In the genomic region with DNA sequence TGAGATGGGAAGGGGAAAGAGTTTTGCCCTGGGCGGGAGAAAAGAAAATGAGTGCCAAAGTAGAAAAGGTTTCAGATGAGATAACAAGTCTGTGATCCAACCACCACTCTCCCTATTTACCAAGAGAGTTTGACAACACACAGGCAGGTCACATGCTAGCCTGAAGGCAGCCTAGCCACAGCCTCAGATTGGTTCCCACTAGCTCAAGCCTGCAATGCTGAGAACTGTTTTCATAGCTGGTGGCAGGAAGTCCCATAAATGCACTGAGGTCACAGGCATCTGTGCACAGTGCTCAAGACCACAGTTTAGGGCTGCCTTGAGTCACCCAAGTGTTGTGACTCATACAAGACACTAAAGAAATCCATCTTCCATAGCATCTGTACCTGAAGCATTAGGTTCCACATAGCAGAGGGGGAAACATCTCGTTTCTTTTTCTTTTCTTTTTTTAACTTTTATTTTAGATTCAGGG, we compare ENCODE assay signal across 9 cellular contexts. TPM values are rescaled to one million over a fixed set of nuclear protein-coding genes. Genes with fewer than 3 reads are reported as not detected.
DNase-seq lines count a peak whose midpoint lies in the region; ATAC-seq and TF ChIP-seq lines count a peak whose summit lies in the region.
"Had no signal": no experiment of that assay in that cellular context is flagged by ENCODE, and none has a peak within 500 bp of the region (broad histone marks: within the 10 kb centered on the region; RNA-seq: fewer than 3 reads in every experiment).

No MANE protein-coding gene starts in this region.

- H3K27ac ChIP-seq in WERI-Rb-1 (no peak overlapping the region), right atrium auricular region (no peak overlapping the region), esophagus squamous epithelium (no peak overlapping the region)

- H3K9me3 ChIP-seq in WERI-Rb-1 (ENCODE audit: severe bottlenecking) (no peaks in the 10 kb centered on the region), right atrium auricular region (no peaks in the 10 kb centered on the region), esophagus squamous epithelium (no peaks in the 10 kb centered on the region)

- 40 to 54% methylated on average over 2 of the region's 2 CpGs for WGBS in esophagus squamous epithelium, 2 donors

- no peak overlapping the region for H3K4me3 ChIP-seq in WERI-Rb-1 (ENCODE audit: low read depth, low read length)
- H3K4me3 ChIP-seq in right atrium auricular region = no peak overlapping the region
- H3K4me3 ChIP-seq in esophagus squamous epithelium = no peak overlapping the region

- intact Hi-C loops in esophagus squamous epithelium (cut with DNase I) = no loop called here

- H3K36me3 ChIP-seq in WERI-Rb-1 (no peaks in the 10 kb centered on the region), right atrium auricular region (no peaks in the 10 kb centered on the region), esophagus squamous epithelium (no peaks in the 10 kb centered on the region)

- H3K27me3 ChIP-seq in WERI-Rb-1 (ENCODE audit: insufficient read depth, low read depth, severe bottlenecking) (peaks cover 72% of the 10 kb centered on the region), right atrium auricular region (no peaks in the 10 kb centered on the region), esophagus squamous epithelium (peaks cover 0 to 51% (median 0%) of the 10 kb centered on the region in 4 donors)

- ATAC-seq in GM21360 (IDR thresholded peaks at IDR 0.05; ENCODE audit: unreplicated experiment) = peak; percentile 93
- ATAC-seq: Panc1 had no signal

- DNase-seq in HT1080 (ENCODE audit: low read depth) (peak; percentile 86), NCI-H2029 treated with DMSO at 0.1 percent for 48 hours (lab: John Stamatoyannopoulos, UW) (no peak), WERI-Rb-1 (no peak), right atrium auricular region (ENCODE audit: low spot score) (no peak), esophagus squamous epithelium (lab: John Stamatoyannopoulos, UW) (no peak)
- peak; percentile 37 for DNase-seq in activated T-helper 9 cell treated with anti-CD3 and anti-CD28 coated beads, Interleukin-2, amount 50 U/mL, for 16 hours (ENCODE audit: low read depth)
- DNase-seq in stimulated activated CD4-positive, alpha-beta T cell treated with anti-CD3 and anti-CD28 coated beads, TNF-alpha, amount 100 ng/mL, for 48 hours (ENCODE audit: low read depth in 3 of 3) = peak in 2 of 3 donors; percentile 49 to 74

- peak in 1 of 4 donors; percentile 7 for TF ChIP-seq POLR2A in esophagus squamous epithelium (IDR thresholded peaks at IDR 0.05)

- TF ChIP-seq CTCF in WERI-Rb-1 (IDR thresholded peaks at IDR 0.05; ENCODE audit: low read depth, low read length) (no peak), right atrium auricular region (IDR thresholded peaks at IDR 0.05) (no peak), esophagus squamous epithelium (IDR thresholded peaks at IDR 0.05) (no peak)

- no peaks in the 10 kb centered on the region for H3K4me1 ChIP-seq in right atrium auricular region
- no peaks in the 10 kb centered on the region for H3K4me1 ChIP-seq in esophagus squamous epithelium

RNA-seq across cellular contexts. Expression of a gene that starts 18.5 kb away (rescaled TPM):
- total RNA-seq in HT1080 (2014; rRNA removed; shearing (Covaris generic)) = 157 and 170 TPM in 2 replicates
- polyA plus RNA-seq in HT1080 (2015; cell fraction: cytosol; rRNA removed) = 52.4 and 66.5 TPM in 2 replicates
- 72.2 and 84.6 TPM in 2 replicates for polyA plus RNA-seq in HT1080 (2015; cell fraction: nucleus; rRNA removed)
- total RNA-seq in right atrium auricular region (10 to 100 TPM; 36.3 to 40.8 TPM), esophagus squamous epithelium (10 to 100 TPM; 46.3 to 56.5 (median 54.8) TPM)

Comparison
In these comparisons a context has a peak if more than half of its experiments do, and no peak if none do; other contexts are left out.
1. DNase-seq: peak in HT1080 (single experiment), activated T-helper 9 cell treated with anti-CD3 and anti-CD28 coated beads, Interleukin-2, amount 50 U/mL, for 16 hours (single experiment) and stimulated activated CD4-positive, alpha-beta T cell treated with anti-CD3 and anti-CD28 coated beads, TNF-alpha, amount 100 ng/mL, for 48 hours (2 of 3); none in NCI-H2029 treated with DMSO at 0.1 percent for 48 hours (single experiment), WERI-Rb-1 (single experiment), right atrium auricular region (single experiment) and esophagus squamous epithelium (single experiment).